Comparison of ENCODE assay signal across 19 cellular contexts in genomic region chr22:27591060-27591459, GRCh38.
DNase-seq lines count a peak whose midpoint lies in the region; ATAC-seq, FAIRE-seq and TF ChIP-seq lines count a peak whose summit lies in the region.
"Had no signal": no experiment of that assay in that cellular context is flagged by ENCODE, and none has a peak within 500 bp of the region (broad histone marks: within the 10 kb centered on the region; RNA-seq: fewer than 3 reads in every experiment).

No MANE protein-coding gene starts in this region.

- H3K4me3 ChIP-seq in right cardiac atrium (ENCODE audit: low read length) (no peak overlapping the region), body of pancreas (no peak overlapping the region), osteoblast (ENCODE audit: insufficient read depth, low read length) (no peak overlapping the region), mucosa of descending colon (no peak overlapping the region)
- H3K4me3 ChIP-seq: GM23248 had no signal

- intact Hi-C loops in right cardiac atrium (cut with DNase I) (no loop called here), left ventricle myocardium superior (cut with micrococcal nuclease) (no loop called here), body of pancreas (cut with DNase I) (no loop called here), mucosa of descending colon (cut with DNase I, micrococcal nuclease) (no loop called here)

- no peak for TF ChIP-seq CTCF in body of pancreas (IDR thresholded peaks at IDR 0.05)
- TF ChIP-seq CTCF in osteoblast (IDR thresholded peaks at IDR 0.05; ENCODE audit: extremely low read depth, low read depth, low read length): no peak
- no peak for TF ChIP-seq CTCF in mucosa of descending colon (IDR thresholded peaks at IDR 0.05)

- H3K36me3 ChIP-seq in body of pancreas (replicated peaks in 1 of 2; ENCODE audit: insufficient read depth in 1 of 2, low read depth in 2 of 2): no peaks in the 10 kb centered on the region
- H3K36me3 ChIP-seq in osteoblast (ENCODE audit: insufficient read depth, low read length): no peaks in the 10 kb centered on the region
- no peaks in the 10 kb centered on the region for H3K36me3 ChIP-seq in mucosa of descending colon (ENCODE audit: low read depth)

- H3K9me3 ChIP-seq in right cardiac atrium (ENCODE audit: control insufficient read depth, low read length): no peaks in the 10 kb centered on the region
- H3K9me3 ChIP-seq in body of pancreas: no peaks in the 10 kb centered on the region
- no peaks in the 10 kb centered on the region for H3K9me3 ChIP-seq in osteoblast (ENCODE audit: low read depth, low read length)
- no peaks in the 10 kb centered on the region for H3K9me3 ChIP-seq in mucosa of descending colon

- H4K20me1 ChIP-seq in osteoblast (ENCODE audit: insufficient read depth, low read length): no peaks in the 10 kb centered on the region

- ATAC-seq in right cardiac atrium (peak; percentile 62 to 64), left ventricle myocardium superior (no peak), body of pancreas (peak; percentile 69), mucosa of descending colon (no peak)
- ATAC-seq: HCT116 had no signal

- FAIRE-seq in urothelium cell line (lab: Jason Lieb, UNC): peak; percentile 32
- FAIRE-seq: G401.6, GM12891, H54 had no signal

- peak; percentile 33 to 76 (median 59) for DNase-seq in right cardiac atrium
- no peak for DNase-seq in left ventricle myocardium superior
- peak; percentile 41 to 63 (median 62) for DNase-seq in body of pancreas
- peak; percentile 25 for DNase-seq in osteoblast (ENCODE audit: insufficient read length, low spot score, missing footprints)
- no peak for DNase-seq in urothelium cell line (ENCODE audit: low spot score)
- no peak for DNase-seq in central memory CD4-positive, alpha-beta T cell
- no peak for DNase-seq in MV-4-11 (lab: John Stamatoyannopoulos, UW)
- DNase-seq in mucosa of descending colon: no peak
- DNase-seq: ACHN; CD4-positive, alpha-beta memory T cell; DMS79 treated with DMSO at 0.1 percent for 48 hours; EL; GM23248 had no signal

- H3K27me3 ChIP-seq in right cardiac atrium (ENCODE audit: control insufficient read depth, insufficient read depth): no peaks in the 10 kb centered on the region
- H3K27me3 ChIP-seq in body of pancreas: no peaks in the 10 kb centered on the region
- H3K27me3 ChIP-seq in osteoblast (ENCODE audit: insufficient read depth, low read length): peaks cover 8% of the 10 kb centered on the region

- no peak overlapping the region for H3K4me2 ChIP-seq in osteoblast (ENCODE audit: insufficient read depth, low read length)

- no peak overlapping the region for H3K27ac ChIP-seq in right cardiac atrium (ENCODE audit: low read length)
- peak overlapping the region in 3 of 4 donors; percentile 56 to 70 (median 57) for H3K27ac ChIP-seq in body of pancreas
- H3K27ac ChIP-seq in osteoblast (ENCODE audit: low read depth, low read length): no peak overlapping the region
- H3K27ac ChIP-seq: C4-2B, GM23248, HL-60 had no signal

- WGBS in right cardiac atrium: 24% methylated on average over 6 of the region's 6 CpGs
- WGBS in body of pancreas, 2 donors: 12 to 15% methylated on average over 4 to 6 of the region's 6 CpGs

- H3K4me1 ChIP-seq in right cardiac atrium (ENCODE audit: control insufficient read depth, insufficient read depth, low read length): no peaks in the 10 kb centered on the region
- H3K4me1 ChIP-seq in body of pancreas: peaks cover 25% of the 10 kb centered on the region
- H3K4me1 ChIP-seq in osteoblast (ENCODE audit: insufficient read depth, low read length): no peaks in the 10 kb centered on the region
- no peaks in the 10 kb centered on the region for H3K4me1 ChIP-seq in mucosa of descending colon (ENCODE audit: low read depth)

- peak in 1 of 3 donors; percentile 11 for TF ChIP-seq POLR2A in body of pancreas (IDR thresholded peaks at IDR 0.05)

- no peak overlapping the region for H2AFZ ChIP-seq in osteoblast (ENCODE audit: low read length)
- H2AFZ ChIP-seq: GM23248 had no signal

- H3K79me2 ChIP-seq in osteoblast (ENCODE audit: insufficient read depth, low read length): no peaks in the 10 kb centered on the region

Comparison
In these comparisons a context has a peak if more than half of its experiments do, and no peak if none do; other contexts are left out.
1. ATAC-seq: peak in right cardiac atrium (2 of 2) and body of pancreas (single experiment); none in left ventricle myocardium superior (single experiment) and mucosa of descending colon (single experiment).
2. DNase-seq: peak in right cardiac atrium (3 of 3), body of pancreas (4 of 4) and osteoblast (single experiment); none in left ventricle myocardium superior (single experiment), urothelium cell line (single experiment), central memory CD4-positive, alpha-beta T cell (single experiment), MV-4-11 (single experiment) and mucosa of descending colon (0 of 3).
3. H3K27ac ChIP-seq: peak in body of pancreas (3 of 4); none in right cardiac atrium (single experiment) and osteoblast (single experiment).